Comparison of ENCODE assay signal across 17 cellular contexts in genomic region chr6:10347561-10348327, GRCh38.
DNase-seq lines count a peak whose midpoint lies in the region; ATAC-seq and TF ChIP-seq lines count a peak whose summit lies in the region.
"Had no signal": no experiment of that assay in that cellular context is flagged by ENCODE, and none has a peak within 500 bp of the region (broad histone marks: within the 10 kb centered on the region; RNA-seq: fewer than 3 reads in every experiment).

No MANE protein-coding gene starts in this region.

- intact Hi-C loops in psoas muscle (cut with DNase I): no loop called here
- intact Hi-C loops in ovary (cut with DNase I): no loop called here

- H3K27ac ChIP-seq in brain microvascular endothelial cell: no peak overlapping the region
- no peak overlapping the region for H3K27ac ChIP-seq in psoas muscle
- H3K27ac ChIP-seq in ovary: no peak overlapping the region
- H3K27ac ChIP-seq: dorsolateral prefrontal cortex had no signal

- TF ChIP-seq EP300 in ovary (IDR thresholded peaks at IDR 0.05): no peak

- DNase-seq in EL: peak; percentile 88
- DNase-seq in M059J (ENCODE audit: low read depth): peak; percentile 96
- peak; percentile 18 for DNase-seq in brain microvascular endothelial cell
- peak; percentile 33 for DNase-seq in renal cortical epithelial cell (ENCODE audit: low read depth)
- DNase-seq in psoas muscle: no peak
- no peak for DNase-seq in ovary
- no peak for DNase-seq in NCI-H524 treated with DMSO at 0.1 percent for 48 hours (lab: John Stamatoyannopoulos, UW)
- DNase-seq: activated CD4-positive, alpha-beta T cell treated with anti-CD3 and anti-CD28 coated beads, Interleukin-2, amount 10 ng/mL, durations not matched to agents 24 days and 14 days; activated T-cell treated with anti-CD3 and anti-CD28 coated beads, Interleukin-2, amount 50 U/mL, for 24 hours; amygdala; CD4-positive, CD25-positive, alpha-beta regulatory T cell; dorsolateral prefrontal cortex; NCI-H187 treated with DMSO at 0.1 percent for 48 hours; NCI-H774; T-helper 9 cell had no signal

- no peak overlapping the region for H3K4me3 ChIP-seq in brain microvascular endothelial cell (ENCODE audit: low read depth, low read length)
- H3K4me3 ChIP-seq in psoas muscle: no peak overlapping the region
- H3K4me3 ChIP-seq in ovary: no peak overlapping the region
- H3K4me3 ChIP-seq: dorsolateral prefrontal cortex had no signal

- H3K27me3 ChIP-seq in brain microvascular endothelial cell (replicated peaks) (no peaks in the 10 kb centered on the region), psoas muscle (ENCODE audit: insufficient read depth in 3 of 3, low read length in 2 of 3) (peaks cover 0 to 3% (median 0%) of the 10 kb centered on the region in 3 donors), ovary (no peaks in the 10 kb centered on the region)

- H3K4me1 ChIP-seq in psoas muscle (no peaks in the 10 kb centered on the region), ovary (ENCODE audit: insufficient read depth) (no peaks in the 10 kb centered on the region)

- H3K36me3 ChIP-seq in brain microvascular endothelial cell (replicated peaks) (no peaks in the 10 kb centered on the region), psoas muscle (ENCODE audit: insufficient read depth in 1 of 2, low read depth in 1 of 2) (no peaks in the 10 kb centered on the region), ovary (no peaks in the 10 kb centered on the region)

- TF ChIP-seq CTCF in brain microvascular endothelial cell (IDR thresholded peaks at IDR 0.05; ENCODE audit: low read depth, low read length, missing control alignments) (no peak), psoas muscle (IDR thresholded peaks at IDR 0.05) (no peak), ovary (IDR thresholded peaks at IDR 0.05) (no peak)

- 85 to 88% (median 86%) methylated on average over 11 of the region's 11 CpGs for WGBS in psoas muscle, 3 donors
- WGBS in ovary, 3 donors: 77 to 80% (median 78%) methylated on average over 11 of the region's 11 CpGs

- no peak for TF ChIP-seq POLR2A in ovary (IDR thresholded peaks at IDR 0.05)

- in situ Hi-C loops in brain microvascular endothelial cell (cut with HindIII; ENCODE audit: low pct_ligation_motif_present, low sequenced_read_pairs): no loop called here

- H3K9me3 ChIP-seq in psoas muscle (no peaks in the 10 kb centered on the region), ovary (no peaks in the 10 kb centered on the region)

- ATAC-seq in psoas muscle: no peak
- no peak for ATAC-seq in HG02885 (IDR thresholded peaks at IDR 0.05; ENCODE audit: poor library complexity, unreplicated experiment)
- ATAC-seq: Right ventricle myocardium inferior had no signal

Comparison
In these comparisons a context has a peak if more than half of its experiments do, and no peak if none do; other contexts are left out.
1. DNase-seq: peak in EL (single experiment), M059J (single experiment), brain microvascular endothelial cell (single experiment) and renal cortical epithelial cell (single experiment); none in psoas muscle (0 of 2), ovary (0 of 5) and NCI-H524 treated with DMSO at 0.1 percent for 48 hours (single experiment).